Comparison of ENCODE assay signal across 13 cellular contexts in genomic region chr17:61456688-61457225, GRCh38. TPM values are rescaled to one million over a fixed set of nuclear protein-coding genes. Genes with fewer than 3 reads are reported as not detected.
DNase-seq lines count a peak whose midpoint lies in the region; ATAC-seq and TF ChIP-seq lines count a peak whose summit lies in the region.
"Had no signal": no experiment of that assay in that cellular context is flagged by ENCODE, and none has a peak within 500 bp of the region (broad histone marks: within the 10 kb centered on the region; RNA-seq: fewer than 3 reads in every experiment).

No MANE protein-coding gene starts in this region.

- ATAC-seq in heart right ventricle (peak in 1 of 8 donors; percentile 28), left ventricle myocardium superior (no peak), lower lobe of right lung (no peak), upper lobe of left lung (ENCODE audit: low FRiP score in 2 of 2) (no peak)

- 3 to 7% methylated on average over 44 to 45 of the region's 45 CpGs for WGBS in heart right ventricle, 2 donors
- WGBS in upper lobe of left lung, 2 donors = 10 to 16% methylated on average over 4 to 25 of the region's 45 CpGs

- intact Hi-C loops in heart right ventricle (cut with DNase I) (no loop called here), left ventricle myocardium superior (cut with micrococcal nuclease) (no loop called here), ascending aorta (cut with DNase I) (no loop called here), lower lobe of right lung (cut with DNase I) (no loop called here)

- no peak overlapping the region for H3K27ac ChIP-seq in heart right ventricle
- H3K27ac ChIP-seq in ascending aorta = no peak overlapping the region
- peak overlapping the region; percentile 84 for H3K27ac ChIP-seq in lower lobe of right lung
- peak overlapping the region; percentile 78 to 92 (median 86) for H3K27ac ChIP-seq in upper lobe of left lung
- H3K27ac ChIP-seq: epithelial cell of prostate, skin epidermis had no signal

- H3K27me3 ChIP-seq in heart right ventricle (peaks cover 37 to 100% (median 100%) of the 10 kb centered on the region in 7 donors), ascending aorta (peaks cover 33% of the 10 kb centered on the region), lower lobe of right lung (ENCODE audit: low read depth) (peaks cover 89% of the 10 kb centered on the region), upper lobe of left lung (peaks cover 0 to 73% (median 46%) of the 10 kb centered on the region in 4 donors)

- H3K9me3 ChIP-seq in heart right ventricle (no peaks in the 10 kb centered on the region), ascending aorta (no peaks in the 10 kb centered on the region), lower lobe of right lung (no peaks in the 10 kb centered on the region), upper lobe of left lung (no peaks in the 10 kb centered on the region)

- TF ChIP-seq EP300 in upper lobe of left lung (IDR thresholded peaks at IDR 0.05) = no peak

- TF ChIP-seq CTCF in heart right ventricle (IDR thresholded peaks at IDR 0.05) (no peak), ascending aorta (IDR thresholded peaks at IDR 0.05) (no peak), lower lobe of right lung (IDR thresholded peaks at IDR 0.05) (no peak), upper lobe of left lung (IDR thresholded peaks at IDR 0.05) (no peak)

- peak overlapping the region in 7 of 10 donors; percentile 6 to 43 (median 32) for H3K4me3 ChIP-seq in heart right ventricle
- H3K4me3 ChIP-seq in ascending aorta = peak overlapping the region; percentile 20 to 56
- H3K4me3 ChIP-seq in lower lobe of right lung = peak overlapping the region; percentile 53
- peak overlapping the region in 3 of 4 donors; percentile 18 to 52 (median 52) for H3K4me3 ChIP-seq in upper lobe of left lung

- H3K36me3 ChIP-seq in heart right ventricle = no peaks in the 10 kb centered on the region
- H3K36me3 ChIP-seq in ascending aorta = no peaks in the 10 kb centered on the region
- H3K36me3 ChIP-seq in lower lobe of right lung = no peaks in the 10 kb centered on the region
- H3K36me3 ChIP-seq in upper lobe of left lung = no peaks in the 10 kb centered on the region

- H3K4me1 ChIP-seq in heart right ventricle (peaks cover 3 to 38% (median 20%) of the 10 kb centered on the region in 9 donors), ascending aorta (peaks cover 3 to 10% of the 10 kb centered on the region in 2 donors), lower lobe of right lung (peaks cover 38% of the 10 kb centered on the region), upper lobe of left lung (peaks cover 23 to 51% (median 29%) of the 10 kb centered on the region in 4 donors)

- no peak for DNase-seq in heart right ventricle
- DNase-seq in left ventricle myocardium superior = no peak
- peak in 1 of 2 donors; percentile 44 for DNase-seq in ascending aorta (ENCODE audit: low spot score in 2 of 2)
- DNase-seq in lower lobe of right lung = no peak
- DNase-seq in upper lobe of left lung = peak in 1 of 2 donors; percentile 75
- DNase-seq in SHP77 treated with DMSO at 0.1 percent for 48 hours (lab: John Stamatoyannopoulos, UW) = no peak
- DNase-seq in GOT3 (lab: John Stamatoyannopoulos, UW) = no peak
- no peak for DNase-seq in ureter (ENCODE audit: low spot score)
- DNase-seq: Kasumi-1 had no signal

- no peak for TF ChIP-seq POLR2A in upper lobe of left lung (IDR thresholded peaks at IDR 0.05)

RNA-seq across cellular contexts. Expression of gene TBX4, which starts 4.5 kb away (rescaled TPM):
- not detected for total RNA-seq in heart right ventricle
- under 1 TPM in 1 of 2 donors, not detected in 1; 0.03 TPM for polyA plus RNA-seq in heart right ventricle
- total RNA-seq in left ventricle myocardium superior = not detected
- not detected for total RNA-seq in ascending aorta
- total RNA-seq in lower lobe of right lung = 22.3 TPM
- total RNA-seq in upper lobe of left lung = 10 to 100 TPM; 10.2 to 69.1 (median 22.7) TPM
- total RNA-seq in ureter = not detected
- total RNA-seq: activated CD4-positive, alpha-beta memory T cell treated with anti-CD3 and anti-CD28 coated beads, Interleukin-2, amount 10 ng/mL, durations not matched to agents 7 days and 5 days had no signal
- polyA plus RNA-seq: aorta had no signal

RNA-seq across cellular contexts. Expression of gene TBX2, which starts 57.1 kb away (rescaled TPM):
- total RNA-seq in heart right ventricle = 10 to 100 TPM in 5 of 10 donors, 1 to 10 TPM in 5; 4.6 to 21.8 (median 10.0) TPM
- polyA plus RNA-seq in heart right ventricle = 10 to 100 TPM; 13.4 to 31.1 TPM
- 9.1 TPM for total RNA-seq in left ventricle myocardium superior
- 100 TPM for total RNA-seq in ascending aorta
- 83.3 TPM for total RNA-seq in lower lobe of right lung
- 100 to 1,000 TPM in 2 of 6 donors, 10 to 100 TPM in 4; 22.4 to 130 (median 92.7) TPM for total RNA-seq in upper lobe of left lung
- total RNA-seq in ureter = 266 TPM
- total RNA-seq: activated CD4-positive, alpha-beta memory T cell treated with anti-CD3 and anti-CD28 coated beads, Interleukin-2, amount 10 ng/mL, durations not matched to agents 7 days and 5 days had no signal

Comparison
In these comparisons a context has a peak if more than half of its experiments do, and no peak if none do; other contexts are left out.
1. H3K27ac ChIP-seq: peak in lower lobe of right lung (single experiment) and upper lobe of left lung (4 of 4); none in heart right ventricle (0 of 10) and ascending aorta (0 of 2).
2. Peak in every context shown above with its lines, with median percentiles within 50 percentile points of each other: H3K4me3 ChIP-seq.